ENCODE assay signal across 24 cellular contexts in genomic region chr20:18853946-18854646, GRCh38. TPM values are rescaled to one million over a fixed set of nuclear protein-coding genes. Genes with fewer than 3 reads are reported as not detected.
A peak's percentile ranks its signal among the peaks of the same experiment; 100 is the strongest.
DNase-seq lines count a peak whose midpoint lies in the region; ATAC-seq, FAIRE-seq and TF ChIP-seq lines count a peak whose summit lies in the region.
"Had no signal": no experiment of that assay in that cellular context is flagged by ENCODE, and none has a peak within 500 bp of the region (broad histone marks: within the 10 kb centered on the region; RNA-seq: fewer than 3 reads in every experiment).

No MANE protein-coding gene starts in this region.

- no peak for TF ChIP-seq RAD21 in A549 (conservative IDR thresholded peaks at IDR 0.05 in 1 of 2, IDR thresholded peaks at IDR 0.05 in 1 of 2)

- CTCF ChIA-PET in A549 (lab: Yijun Ruan, JAX): interaction anchor here (1.2 kb wide), 1 partner anchor 9 kb away, joined by 4 read pairs; no protein-coding TSS in a partner anchor

- POLR2A ChIA-PET in A549 (lab: Yijun Ruan, JAX): no interaction called here

- no peak overlapping the region for H3K9ac ChIP-seq in keratinocyte (ENCODE audit: control insufficient read depth, extremely low read depth, insufficient read depth, low read length)

- H3K9me3 ChIP-seq in A549: peaks cover 8% of the 10 kb centered on the region; the same call in 1 of the 3 replicates
- no peaks in the 10 kb centered on the region for H3K9me3 ChIP-seq in ascending aorta
- H3K9me3 ChIP-seq in keratinocyte (ENCODE audit: control insufficient read depth, low read depth, low read length): peaks cover 2% of the 10 kb centered on the region
- H3K9me3 ChIP-seq: HAP-1 had no signal

- TF ChIP-seq POLR2A in A549 (IDR thresholded peaks at IDR 0.05; ENCODE audit: low read length): no peak

- dilution Hi-C loops in keratinocyte (cut with MboI; ENCODE audit: extremely low pct_ligation_motif_present, low sequenced_read_pairs): no loop called here

- no peaks in the 10 kb centered on the region for H4K20me1 ChIP-seq in keratinocyte (ENCODE audit: control insufficient read depth, extremely low read depth, insufficient read depth, low read length)

- H3K27ac ChIP-seq in A549 (no peak overlapping the region), ascending aorta (peak overlapping the region; percentile 58 to 61), epithelial cell of prostate (peak overlapping the region; percentile 71), keratinocyte (ENCODE audit: control insufficient read depth, insufficient read depth, low read length) (peak overlapping the region; percentile 11)
- H3K27ac ChIP-seq: C4-2B had no signal

- no peaks in the 10 kb centered on the region for H3K9me1 ChIP-seq in keratinocyte (ENCODE audit: control insufficient read depth, extremely low read depth, insufficient read depth, low read length)

- no peak for TF ChIP-seq EP300 in A549 (IDR thresholded peaks at IDR 0.05)

- H3K4me2 ChIP-seq in A549 (no peak overlapping the region), keratinocyte (ENCODE audit: control insufficient read depth, extremely low read depth, insufficient read depth, low read depth, low read length) (peak overlapping the region; percentile 22)

- no peak overlapping the region for H3K4me3 Mint-ChIP-seq in effector memory CD8-positive, alpha-beta T cell

- TF ChIP-seq CTCF in A549 (IDR thresholded peaks at IDR 0.05) (no peak), ascending aorta (IDR thresholded peaks at IDR 0.05) (no peak), keratinocyte (optimal IDR thresholded peaks at IDR 0.05 in 1 of 3, IDR thresholded peaks at IDR 0.05 in 1 of 3, conservative IDR thresholded peaks at IDR 0.05 in 1 of 3; ENCODE audit: extremely low read depth in 1 of 3, insufficient read depth in 2 of 3, low read length in 3 of 3) (no peak)

- DNase-seq in A549 (ENCODE audit: low read depth in 1 of 2, low spot score in 1 of 2): no peak
- DNase-seq in ascending aorta (ENCODE audit: low spot score in 2 of 2): no peak
- no peak for DNase-seq in epithelial cell of prostate (ENCODE audit: low read depth, low spot score)
- no peak for DNase-seq in keratinocyte (ENCODE audit: low read depth, low spot score)
- no peak for DNase-seq in NCI-H226
- DNase-seq in effector memory CD8-positive, alpha-beta T cell: no peak
- DNase-seq: 8988T, DMS53, EL, GF-D8, NCI-H1092, NCI-H1436, NCI-H1930, NCI-H2227 treated with DMSO at 0.1 percent for 48 hours, NCI-H510A treated with DMSO at 0.1 percent for 48 hours, NCI-H748 treated with DMSO at 0.1 percent for 48 hours, SIG-M5 had no signal

- no peaks in the 10 kb centered on the region for H3K4me1 Mint-ChIP-seq in effector memory CD8-positive, alpha-beta T cell (ENCODE audit: low read depth in 2 of 2)

- peaks cover 2% of the 10 kb centered on the region for H3K36me3 Mint-ChIP-seq in effector memory CD8-positive, alpha-beta T cell (ENCODE audit: insufficient read depth)

- peak overlapping the region; percentile 58 for H2AFZ ChIP-seq in keratinocyte (ENCODE audit: control insufficient read depth, low read length)

- no peak overlapping the region for H3K27ac Mint-ChIP-seq in effector memory CD8-positive, alpha-beta T cell

- H3K9me3 Mint-ChIP-seq in effector memory CD8-positive, alpha-beta T cell: peaks cover 0 to 2% of the 10 kb centered on the region in 2 donors

- 41% methylated on average over 2 of the region's 2 CpGs for WGBS in A549 (ENCODE audit: missing lambda C conversion rate)

- H3K4me3 ChIP-seq in A549 (no peak overlapping the region), ascending aorta (no peak overlapping the region), keratinocyte (ENCODE audit: control insufficient read depth in 2 of 3, extremely low read depth in 1 of 3, insufficient read depth in 2 of 3, low read depth in 1 of 3, low read length in 3 of 3) (no peak overlapping the region)
- H3K4me3 ChIP-seq: HAP-1, K562 had no signal

- H3K79me2 ChIP-seq in keratinocyte (ENCODE audit: control insufficient read depth, insufficient read depth, low read length): no peaks in the 10 kb centered on the region

- H3K27me3 Mint-ChIP-seq in effector memory CD8-positive, alpha-beta T cell: peaks cover 11 to 41% of the 10 kb centered on the region in 2 donors

- intact Hi-C loops in ascending aorta (cut with DNase I): no loop called here

- H3K4me1 ChIP-seq in A549: peaks cover 4% of the 10 kb centered on the region; the same call in 1 of the 3 replicates
- H3K4me1 ChIP-seq in ascending aorta: peaks cover 0 to 10% of the 10 kb centered on the region in 2 donors
- peaks cover 36% of the 10 kb centered on the region for H3K4me1 ChIP-seq in keratinocyte (ENCODE audit: control insufficient read depth, extremely low read depth, insufficient read depth, low read length)
- H3K4me1 ChIP-seq: HAP-1 had no signal

- no peaks in the 10 kb centered on the region for H3K27me3 ChIP-seq in ascending aorta
- no peaks in the 10 kb centered on the region for H3K27me3 ChIP-seq in keratinocyte (ENCODE audit: control insufficient read depth, extremely low read depth, insufficient read depth, low read length)

- H3K36me3 ChIP-seq in ascending aorta (no peaks in the 10 kb centered on the region), keratinocyte (ENCODE audit: control insufficient read depth in 2 of 2, extremely low read depth in 1 of 2, insufficient read depth in 2 of 2, low read length in 2 of 2) (no peaks in the 10 kb centered on the region)
- H3K36me3 ChIP-seq: HAP-1 had no signal

- no peak for ATAC-seq in A549
- no peak for ATAC-seq in GM18520 (IDR thresholded peaks at IDR 0.05; ENCODE audit: unreplicated experiment)
- ATAC-seq in GM21825 (IDR thresholded peaks at IDR 0.05; ENCODE audit: unreplicated experiment): no peak
- ATAC-seq in effector memory CD8-positive, alpha-beta T cell (replicated peaks): no peak
- ATAC-seq: K562, Panc1 had no signal

- peak; percentile 65 for FAIRE-seq in A549 (lab: Jason Lieb, UNC)
- FAIRE-seq in keratinocyte (lab: Jason Lieb, UNC): peak; percentile 20
- FAIRE-seq: K562 had no signal

TF ChIP-seq in A549, 52 proteins besides CTCF, POLR2A, EP300 and RAD21:
- TF ChIP-seq POLR2AphosphoS2 (conservative IDR thresholded peaks at IDR 0.05; ENCODE audit: low read length) (no peak), HOXB5 (CRISPR knock-in tag; IDR thresholded peaks at IDR 0.05) (no peak), CBX8 (IDR thresholded peaks at IDR 0.05) (no peak)
- TF ChIP-seq, protein P1, sequence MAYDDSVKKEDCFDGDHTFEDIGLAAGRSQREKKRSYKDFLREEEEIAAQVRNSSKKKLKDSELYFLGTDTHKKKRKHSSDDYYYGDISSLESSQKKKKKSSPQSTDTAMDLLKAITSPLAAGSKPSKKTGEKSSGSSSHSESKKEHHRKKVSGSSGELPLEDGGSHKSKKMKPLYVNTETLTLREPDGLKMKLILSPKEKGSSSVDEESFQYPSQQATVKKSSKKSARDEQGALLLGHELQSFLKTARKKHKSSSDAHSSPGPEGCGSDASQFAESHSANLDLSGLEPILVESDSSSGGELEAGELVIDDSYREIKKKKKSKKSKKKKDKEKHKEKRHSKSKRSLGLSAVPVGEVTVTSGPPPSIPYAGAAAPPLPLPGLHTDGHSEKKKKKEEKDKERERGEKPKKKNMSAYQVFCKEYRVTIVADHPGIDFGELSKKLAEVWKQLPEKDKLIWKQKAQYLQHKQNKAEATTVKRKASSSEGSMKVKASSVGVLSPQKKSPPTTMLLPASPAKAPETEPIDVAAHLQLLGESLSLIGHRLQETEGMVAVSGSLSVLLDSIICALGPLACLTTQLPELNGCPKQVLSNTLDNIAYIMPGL (CRISPR knock-in tag; IDR thresholded peaks at IDR 0.05; ENCODE audit: borderline replicate concordance): no peak
- TF ChIP-seq, protein P2, sequence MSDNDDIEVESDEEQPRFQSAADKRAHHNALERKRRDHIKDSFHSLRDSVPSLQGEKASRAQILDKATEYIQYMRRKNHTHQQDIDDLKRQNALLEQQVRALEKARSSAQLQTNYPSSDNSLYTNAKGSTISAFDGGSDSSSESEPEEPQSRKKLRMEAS (IDR thresholded peaks at IDR 0.05): no peak
TF ChIP-seq in A549: peak in this region for 0.

RNA-seq across cellular contexts. Expression of gene SCP2D1, which starts 40.5 kb away (rescaled TPM):
- polyA plus RNA-seq in A549 (2011; rRNA removed) (not detected in 2 replicates), A549 (2017; fragmentation: RNase III; extraction: RNeasy Plus Mini Kit Qiagen cat#74134 plus additional on column Dnase treatment) (not detected in 3 replicates), keratinocyte (not detected in 3 replicates)
- not detected in 2 replicates for polyA plus RNA-seq in A549 (2012; cell fraction: cytosol; rRNA removed)
- not detected in 2 replicates for polyA plus RNA-seq in A549 (2012; cell fraction: nucleus; rRNA removed)
- polyA minus RNA-seq in A549 (2011; rRNA and poly(A)+ RNA removed): not detected in 2 replicates
- total RNA-seq in ascending aorta: not detected
- polyA plus RNA-seq in keratinocyte (2011; ENCODE audit: low read depth): not detected
- polyA plus RNA-seq in keratinocyte (2011; cell fraction: cytosol; rRNA removed): not detected in 2 replicates
- polyA plus RNA-seq in keratinocyte (2011; cell fraction: nucleus; rRNA removed): not detected in 2 replicates
- polyA plus RNA-seq in keratinocyte (2012; ENCODE audit: low replicate concordance): not detected in 2 replicates
- not detected in 3 replicates for polyA minus RNA-seq in keratinocyte
- polyA minus RNA-seq in keratinocyte (2011; cell fraction: cytosol; rRNA and poly(A)+ RNA removed): not detected
- polyA minus RNA-seq in keratinocyte (2011; cell fraction: nucleus; rRNA and poly(A)+ RNA removed): not detected in 2 replicates
- total RNA-seq: K562 had no signal
- polyA plus RNA-seq: AG04450, K562 had no signal

Comparison
In these comparisons a context has a peak if more than half of its experiments do, and no peak if none do; other contexts are left out.
1. H3K27ac ChIP-seq: peak in ascending aorta (2 of 2), epithelial cell of prostate (single experiment) and keratinocyte (single experiment); none in A549 (0 of 2).